In genomic region chrY:12359867-12360266, GRCh38 we compare ENCODE assay signal across 24 cellular contexts.
DNase-seq lines count a peak whose midpoint lies in the region; ATAC-seq and TF ChIP-seq lines count a peak whose summit lies in the region.
"Had no signal": no experiment of that assay in that cellular context is flagged by ENCODE, and none has a peak within 500 bp of the region (broad histone marks: within the 10 kb centered on the region; RNA-seq: fewer than 3 reads in every experiment).

No MANE protein-coding gene starts in this region.

- peak; percentile 1 for DNase-seq in NCI-H2196 (lab: John Stamatoyannopoulos, UW; ENCODE audit: unreplicated experiment)
- DNase-seq in NCI-H2196 treated with DMSO at 0.1 percent for 48 hours (lab: John Stamatoyannopoulos, UW; ENCODE audit: unreplicated experiment): no peak
- DNase-seq in KBM-7: peak; percentile 1
- peak in 2 of 4 donors; percentile 33 to 51 for DNase-seq in body of pancreas
- DNase-seq in renal cortical epithelial cell (ENCODE audit: low read depth): peak; percentile 1
- DNase-seq in ACHN: no peak
- DNase-seq in NCI-H82 (lab: John Stamatoyannopoulos, UW): no peak
- DNase-seq in hepatic stellate cell (ENCODE audit: low spot score): no peak
- DNase-seq: 8988T; activated CD4-positive, alpha-beta T cell treated with anti-CD3 and anti-CD28 coated beads, Interleukin-2, amount 50 U/mL, for 48 hours; activated naive CD4-positive, alpha-beta T cell; activated T-cell treated with anti-CD3 and anti-CD28 coated beads, Interleukin-2, amount 50 U/mL, for 1 hour; Caco-2; dermis blood vessel endothelial cell; mesenchymal stem cell; naive thymus-derived CD8-positive, alpha-beta T cell; NCI-H1436; OCI-M1; SJCRH30; stimulated activated naive B cell treated with anti-CD40 and anti-IgM and Interleukin-4, amounts not matched to agents 10 μg/mL and 1 μg/mL and 100 μg/mL, for 72 hours; tibial artery; WERI-Rb-1 had no signal

- peaks cover 6% of the 10 kb centered on the region for H3K4me1 ChIP-seq in body of pancreas
- H3K4me1 ChIP-seq: Caco-2, SJCRH30, tibial artery had no signal

- no peak overlapping the region for H3K4me3 ChIP-seq in body of pancreas
- H3K4me3 ChIP-seq: cardiac muscle cell, SJCRH30, tibial artery had no signal

- WGBS in body of pancreas, 2 donors: 26 to 46% methylated on average over 3 to 9 of the region's 9 CpGs

- ATAC-seq in body of pancreas: peak; percentile 65
- ATAC-seq: naive thymus-derived CD8-positive, alpha-beta T cell; right cardiac atrium; stimulated activated naive B cell treated with anti-CD40 and anti-IgM and Interleukin-4, amounts not matched to agents 10 μg/mL and 1 μg/mL and 100 μg/mL, for 72 hours had no signal

- TF ChIP-seq CTCF in body of pancreas (IDR thresholded peaks at IDR 0.05): peak in 1 of 7 experiments; percentile 15

- no peaks in the 10 kb centered on the region for H3K36me3 ChIP-seq in body of pancreas (replicated peaks in 1 of 2; ENCODE audit: insufficient read depth in 1 of 2, low read depth in 2 of 2)
- H3K36me3 ChIP-seq: cardiac muscle cell, SJCRH30, tibial artery, WERI-Rb-1 had no signal

- no peak for TF ChIP-seq POLR2A in body of pancreas (IDR thresholded peaks at IDR 0.05)

- H3K27me3 ChIP-seq in body of pancreas: no peaks in the 10 kb centered on the region
- H3K27me3 ChIP-seq: cardiac muscle cell, SJCRH30, tibial artery had no signal

- H3K27ac ChIP-seq in body of pancreas: no peak overlapping the region
- H3K27ac ChIP-seq: cardiac muscle cell, SJCRH30, tibial artery, WERI-Rb-1 had no signal

- intact Hi-C loops in body of pancreas (cut with DNase I): no loop called here

- in situ Hi-C loops in KBM-7 (cut with MboI; ENCODE audit: low pct_unique_long_range_greater_than_20kb, low sequenced_read_pairs) (no loop called here), ACHN (cut with HindIII; ENCODE audit: low pct_ligation_motif_present, low pct_unique_long_range_greater_than_20kb, low sequenced_read_pairs) (no loop called here)

- no peaks in the 10 kb centered on the region for H3K9me3 ChIP-seq in body of pancreas
- H3K9me3 ChIP-seq: Caco-2, SJCRH30, tibial artery had no signal

Comparison
In these comparisons a context has a peak if more than half of its experiments do, and no peak if none do; other contexts are left out.
1. DNase-seq: peak in NCI-H2196 (single experiment), KBM-7 (single experiment) and renal cortical epithelial cell (single experiment); none in NCI-H2196 treated with DMSO at 0.1 percent for 48 hours (single experiment), ACHN (single experiment), NCI-H82 (single experiment) and hepatic stellate cell (single experiment).